21 cellular contexts compared by ENCODE assay signal in the genomic region with DNA sequence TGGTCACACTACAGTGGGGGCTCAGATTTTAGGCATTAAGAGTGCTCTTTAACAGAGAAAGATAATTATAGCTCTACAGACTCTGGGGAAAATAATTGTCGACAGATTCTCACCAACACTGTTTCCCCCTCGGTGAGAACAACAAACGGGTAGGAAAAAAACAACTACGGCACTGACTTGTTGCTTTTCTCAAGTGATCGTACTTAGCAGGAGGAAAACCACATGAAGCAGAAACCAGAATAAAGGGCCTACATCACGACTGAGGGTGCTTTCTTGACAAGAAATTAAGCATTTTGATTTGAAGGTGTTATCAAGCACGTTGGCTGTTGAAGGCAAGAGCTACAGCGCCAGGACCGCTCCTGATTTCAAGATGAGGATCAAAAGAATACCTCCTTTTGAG. TPM values are rescaled to one million over a fixed set of nuclear protein-coding genes. Genes with fewer than 3 reads are reported as not detected.
DNase-seq lines count a peak whose midpoint lies in the region; ATAC-seq lines count a peak whose summit lies in the region.
"Had no signal": no experiment of that assay in that cellular context is flagged by ENCODE, and none has a peak within 500 bp of the region (broad histone marks: within the 10 kb centered on the region; RNA-seq: fewer than 3 reads in every experiment).

No MANE protein-coding gene starts in this region.

- H3K27ac ChIP-seq in trophoblast cell (ENCODE audit: low read depth, low read length), result no peak overlapping the region
- H3K27ac ChIP-seq: 22Rv1, foreskin keratinocyte, psoas muscle had no signal

- H3K4me2 ChIP-seq in trophoblast cell (ENCODE audit: low read length), result no peak overlapping the region
- H3K4me2 ChIP-seq: smooth muscle cell had no signal

- WGBS in trophoblast cell (ENCODE audit: extremely low coverage, insufficient coverage, insufficient read length), result no CpG with 5 or more reads among the region's 9 CpGs

- H3K9me3 ChIP-seq in trophoblast cell (ENCODE audit: insufficient read depth, low read depth, low read length), result peaks cover under 1% of the 10 kb centered on the region
- H3K9me3 ChIP-seq: MG63, psoas muscle had no signal

- no peak overlapping the region for H3K4me3 ChIP-seq in trophoblast cell (ENCODE audit: low read depth, low read length)
- H3K4me3 ChIP-seq: MG63, psoas muscle, smooth muscle cell had no signal

- H3K23ac ChIP-seq in trophoblast cell (ENCODE audit: low read length), result no peak overlapping the region

- H3K79me2 ChIP-seq in trophoblast cell (ENCODE audit: control insufficient read depth, insufficient read depth, low read length, poor library complexity), result no peaks in the 10 kb centered on the region

- no peak overlapping the region for H3K9ac ChIP-seq in trophoblast cell (ENCODE audit: low read length)

- no peak for ATAC-seq in GM19467 (IDR thresholded peaks at IDR 0.05; ENCODE audit: unreplicated experiment)
- ATAC-seq: foreskin keratinocyte, left ventricle myocardium superior, psoas muscle had no signal

- H2BK5ac ChIP-seq in trophoblast cell (ENCODE audit: low read depth, low read length, poor library complexity), result no peak overlapping the region

- peaks cover 9 to 23% of the 10 kb centered on the region in 2 experiments for H3K36me3 ChIP-seq in trophoblast cell (ENCODE audit: control insufficient read depth in 1 of 2, insufficient read depth in 2 of 2, low read length in 2 of 2)
- H3K36me3 ChIP-seq: MG63 had no signal

- no peak overlapping the region for H3K4ac ChIP-seq in trophoblast cell (ENCODE audit: low read depth, low read length)

- no peak overlapping the region for H4K12ac ChIP-seq in trophoblast cell (ENCODE audit: low read depth, low read length)

- H4K91ac ChIP-seq in trophoblast cell (ENCODE audit: low read depth, low read length), result no peak overlapping the region

- peaks cover 2 to 7% of the 10 kb centered on the region in 2 experiments for H3K4me1 ChIP-seq in trophoblast cell (ENCODE audit: control insufficient read depth in 1 of 2, insufficient read depth in 2 of 2, low read length in 2 of 2)
- H3K4me1 ChIP-seq: psoas muscle had no signal

- no peak overlapping the region for H4K8ac ChIP-seq in trophoblast cell (ENCODE audit: low read depth, low read length)

- DNase-seq in DMS 273 (lab: John Stamatoyannopoulos, UW; ENCODE audit: unreplicated experiment), result peak; percentile 67
- DNase-seq in DMS 273 treated with DMSO at 0.1 percent for 48 hours (lab: John Stamatoyannopoulos, UW), result no peak
- peak; percentile 49 for DNase-seq in NCI-H2107 treated with DMSO at 0.1 percent for 48 hours (lab: John Stamatoyannopoulos, UW; ENCODE audit: unreplicated experiment)
- peak; percentile 19 for DNase-seq in dermis blood vessel endothelial cell
- no peak for DNase-seq in trophoblast cell
- no peak for DNase-seq in AG08395 (ENCODE audit: low spot score)
- DNase-seq in SHP77 (lab: John Stamatoyannopoulos, UW), result no peak
- DNase-seq: activated CD4-positive, alpha-beta T cell treated with anti-CD3 and anti-CD28 coated beads, Interleukin-2, amount 10 ng/mL, durations not matched to agents 7 days and 5 days; aorta; EL; foreskin keratinocyte; H7; left ventricle myocardium superior; MG63; NCI-H524; psoas muscle had no signal

- H2BK12ac ChIP-seq in trophoblast cell (ENCODE audit: low read length), result no peak overlapping the region

- no peaks in the 10 kb centered on the region for H3K27me3 ChIP-seq in trophoblast cell (ENCODE audit: insufficient read depth, low read length)
- H3K27me3 ChIP-seq: foreskin keratinocyte had no signal

- H2AK5ac ChIP-seq in trophoblast cell (ENCODE audit: low read length), result no peak overlapping the region

- H2AFZ ChIP-seq in trophoblast cell (ENCODE audit: insufficient read depth, low read length, poor library complexity), result no peak overlapping the region

- H2BK120ac ChIP-seq in trophoblast cell (ENCODE audit: insufficient read depth, low read length, poor library complexity), result no peak overlapping the region

- peak overlapping the region; percentile 51 for H3K18ac ChIP-seq in trophoblast cell (ENCODE audit: low read length)

- no peak overlapping the region for H3K14ac ChIP-seq in trophoblast cell (ENCODE audit: low read length)

- no peaks in the 10 kb centered on the region for H3K79me1 ChIP-seq in trophoblast cell (ENCODE audit: low read length)

RNA-seq across cellular contexts. Expression of gene CER1, which starts 27.2 kb away (rescaled TPM):
- total RNA-seq in dermis blood vessel endothelial cell, result not detected in 2 replicates
- polyA plus RNA-seq in trophoblast cell (2013), result 0.22 and 0.23 TPM in 2 replicates
- total RNA-seq: activated CD4-positive, alpha-beta T cell treated with anti-CD3 and anti-CD28 coated beads, Interleukin-2, amount 10 ng/mL, durations not matched to agents 7 days and 5 days; foreskin keratinocyte; left ventricle myocardium superior; mucosa of gallbladder; psoas muscle had no signal
- polyA plus RNA-seq: aorta, esophagus, foreskin keratinocyte, psoas muscle, smooth muscle cell had no signal

RNA-seq across cellular contexts. Expression of gene ZDHHC21, which starts 56.5 kb away (rescaled TPM):
- total RNA-seq in dermis blood vessel endothelial cell, result 16.7 and 17.2 TPM in 2 replicates
- polyA plus RNA-seq in trophoblast cell (2013), result 4.0 and 4.4 TPM in 2 replicates

Comparison
In these comparisons a context has a peak if more than half of its experiments do, and no peak if none do; other contexts are left out.
1. DNase-seq: peak in DMS 273 (single experiment), NCI-H2107 treated with DMSO at 0.1 percent for 48 hours (single experiment) and dermis blood vessel endothelial cell (single experiment); none in DMS 273 treated with DMSO at 0.1 percent for 48 hours (single experiment), trophoblast cell (0 of 2), AG08395 (single experiment) and SHP77 (0 of 2).